8 cellular contexts compared by ENCODE assay signal in the genomic region with DNA sequence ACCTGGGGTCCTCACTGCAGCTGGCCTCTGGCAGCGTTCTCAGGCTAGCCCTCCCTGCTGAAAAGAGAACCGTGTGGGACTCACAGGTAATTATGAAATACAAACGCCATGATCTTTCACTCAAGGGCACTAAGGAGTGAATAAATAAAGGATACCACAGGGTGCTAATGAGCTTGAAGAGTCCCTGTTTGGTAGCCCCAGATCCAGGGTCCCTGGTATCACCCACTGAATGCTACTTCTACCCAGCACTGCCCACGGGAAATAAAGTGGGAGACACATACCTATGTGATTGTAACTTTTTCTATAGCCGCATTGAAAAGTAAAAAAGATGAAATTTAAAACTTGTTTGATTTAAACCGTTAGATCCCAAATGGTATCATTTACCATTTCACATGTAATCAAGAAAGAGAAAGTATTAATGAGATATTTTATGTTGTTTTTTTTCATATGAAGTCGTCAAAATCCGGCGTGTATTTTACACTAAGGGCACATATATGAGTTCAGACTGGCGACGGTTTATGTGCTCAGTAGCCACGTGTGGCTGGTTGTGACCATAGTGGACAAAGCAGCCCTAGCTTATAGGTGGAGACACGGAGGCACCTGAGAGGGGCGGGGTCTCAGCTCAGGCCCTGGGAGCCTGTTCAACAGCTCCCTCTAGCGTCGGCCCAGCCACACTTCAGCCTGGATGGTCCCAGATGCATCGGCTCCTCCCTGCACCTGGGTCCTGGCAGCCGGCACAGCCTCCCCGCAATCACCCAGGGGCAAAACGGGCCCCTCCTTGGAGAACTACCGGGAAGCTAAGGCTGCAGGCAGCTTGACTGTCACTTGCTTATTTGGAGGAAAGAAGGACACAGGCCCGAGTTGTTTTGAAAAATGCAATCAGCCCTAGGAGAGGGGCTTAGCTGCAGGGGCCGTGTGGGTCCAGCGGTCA. TPM values are rescaled to one million over a fixed set of nuclear protein-coding genes. Genes with fewer than 3 reads are reported as not detected.
A peak's percentile ranks its signal among the peaks of the same experiment; 100 is the strongest.
DNase-seq lines count a peak whose midpoint lies in the region; ATAC-seq lines count a peak whose summit lies in the region.

No MANE protein-coding gene starts in this region.

- DNase-seq in AG20443 (ENCODE audit: low spot score) (peak; percentile 87), NCI-H226 (peak; percentile 73), cerebellar nuclear complex (lab: John Stamatoyannopoulos, UW) (peak; percentile 36 to 73), left lobe of liver (ENCODE audit: low spot score) (peak; percentile 90)
- peak; percentile 82 for DNase-seq in activated CD4-positive, CD25-positive, alpha-beta regulatory T cell treated with anti-CD3 and anti-CD28 coated beads, Interleukin-2, amount 50 U/mL, for 72 hours
- DNase-seq in stimulated activated CD4-positive, alpha-beta T cell treated with anti-CD3 and anti-CD28 coated beads, Interleukin-4, amount 100 ng/mL, for 24 hours = peak; percentile 86

- peak; percentile 61 for ATAC-seq in GM19023 (IDR thresholded peaks at IDR 0.05; ENCODE audit: unreplicated experiment)
- ATAC-seq in HG03196 (IDR thresholded peaks at IDR 0.05; ENCODE audit: unreplicated experiment) = peak; percentile 45
- ATAC-seq in left lobe of liver = peak; percentile 82

RNA-seq across cellular contexts. Expression of gene ODC1, which starts 39.2 kb away (rescaled TPM):
- 16.2 TPM for total RNA-seq in left lobe of liver

Comparison
In these comparisons a context has a peak if more than half of its experiments do, and no peak if none do; other contexts are left out.
1. Peak in every context shown above with its lines: DNase-seq and ATAC-seq.